In genomic region chr9:130995399-130995941, GRCh38 we compare ENCODE assay signal across 9 cellular contexts. TPM values are rescaled to one million over a fixed set of nuclear protein-coding genes. Genes with fewer than 3 reads are reported as not detected.
DNase-seq lines count a peak whose midpoint lies in the region; ATAC-seq, FAIRE-seq and TF ChIP-seq lines count a peak whose summit lies in the region.
"Had no signal": no experiment of that assay in that cellular context is flagged by ENCODE, and none has a peak within 500 bp of the region (broad histone marks: within the 10 kb centered on the region; RNA-seq: fewer than 3 reads in every experiment).

No MANE protein-coding gene starts in this region.

- H3K4me3 Mint-ChIP-seq in WTC11: no peak overlapping the region

- H3K27me3 Mint-ChIP-seq in WTC11 (ENCODE audit: low read depth): peaks cover 14% of the 10 kb centered on the region

- H3K27me3 ChIP-seq in BLaER1: no peaks in the 10 kb centered on the region

- H3K27ac Mint-ChIP-seq in WTC11: peak overlapping the region; percentile 40; the same call in 1 of the 2 replicates

- H3K27ac ChIP-seq in BLaER1: no peak overlapping the region

- H3K4me1 Mint-ChIP-seq in WTC11: peaks cover 20% of the 10 kb centered on the region

- H3K9me3 Mint-ChIP-seq in WTC11: no peaks in the 10 kb centered on the region

- TF ChIP-seq CTCF in WTC11 (IDR thresholded peaks at IDR 0.05) (no peak), D721Med (IDR thresholded peaks at IDR 0.05; ENCODE audit: insufficient read depth, missing control alignments) (no peak)

- H3K4me2 ChIP-seq in BLaER1: peak overlapping the region; percentile 52

- H3K4me3 ChIP-seq in BLaER1: no peak overlapping the region
- no peak overlapping the region for H3K4me3 ChIP-seq in Jurkat, Clone E6-1 (ENCODE audit: low read length)

- no peak overlapping the region for H3K9ac ChIP-seq in BLaER1

- peak; percentile 54 for DNase-seq in Jurkat, Clone E6-1 (ENCODE audit: low read depth, low spot score)
- DNase-seq in WTC11 (ENCODE audit: low spot score): no peak
- peak; percentile 72 for DNase-seq in kidney tubule cell (ENCODE audit: low spot score)
- DNase-seq in mesenteric fat pad (ENCODE audit: low spot score): no peak
- DNase-seq in D721Med (ENCODE audit: insufficient read length, low spot score): no peak
- DNase-seq in iPS-NIHi7 (ENCODE audit: extremely low spot score): no peak
- DNase-seq: SHP77 treated with DMSO at 0.1 percent for 48 hours had no signal

- H3K9me3 ChIP-seq in BLaER1: no peaks in the 10 kb centered on the region

- H3K36me3 Mint-ChIP-seq in WTC11: no peaks in the 10 kb centered on the region

- ATAC-seq in WTC11: peak; percentile 27
- ATAC-seq in HG02981 (IDR thresholded peaks at IDR 0.05; ENCODE audit: unreplicated experiment): no peak

- H3K4me1 ChIP-seq in BLaER1: peaks cover 14% of the 10 kb centered on the region

- FAIRE-seq in D721Med (lab: Jason Lieb, UNC): no peak

- no peaks in the 10 kb centered on the region for H4K20me1 ChIP-seq in BLaER1

- CTCF ChIA-PET in WTC11 (lab: Charles Lee): interaction anchor here (0.6 to 1.2 kb wide), 3 partner anchors 15 to 129 kb away, joined by 3 to 4 read pairs (median 3); no protein-coding TSS in a partner anchor

- H3K36me3 ChIP-seq in BLaER1: no peaks in the 10 kb centered on the region

- POLR2A ChIA-PET in WTC11 (lab: Charles Lee): no interaction called here

TF ChIP-seq in WTC11, 78 proteins besides CTCF, POLR2A, EP300 and RAD21:
- TF ChIP-seq JAZF1 (CRISPR knock-in tag; IDR thresholded peaks at IDR 0.05) (no peak), STAT6 (CRISPR knock-in tag; conservative IDR thresholded peaks at IDR 0.05; ENCODE audit: low read depth) (no peak), RELA (CRISPR knock-in tag; IDR thresholded peaks at IDR 0.05; ENCODE audit: borderline replicate concordance) (no peak), GRHL2 (CRISPR knock-in tag; IDR thresholded peaks at IDR 0.05; ENCODE audit: insufficient replicate concordance, severe bottlenecking) (no peak)
- TF ChIP-seq, protein P1, sequence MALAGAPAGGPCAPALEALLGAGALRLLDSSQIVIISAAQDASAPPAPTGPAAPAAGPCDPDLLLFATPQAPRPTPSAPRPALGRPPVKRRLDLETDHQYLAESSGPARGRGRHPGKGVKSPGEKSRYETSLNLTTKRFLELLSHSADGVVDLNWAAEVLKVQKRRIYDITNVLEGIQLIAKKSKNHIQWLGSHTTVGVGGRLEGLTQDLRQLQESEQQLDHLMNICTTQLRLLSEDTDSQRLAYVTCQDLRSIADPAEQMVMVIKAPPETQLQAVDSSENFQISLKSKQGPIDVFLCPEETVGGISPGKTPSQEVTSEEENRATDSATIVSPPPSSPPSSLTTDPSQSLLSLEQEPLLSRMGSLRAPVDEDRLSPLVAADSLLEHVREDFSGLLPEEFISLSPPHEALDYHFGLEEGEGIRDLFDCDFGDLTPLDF (CRISPR knock-in tag; IDR thresholded peaks at IDR 0.05): no peak
TF ChIP-seq in WTC11: peak in this region for 0.

RNA-seq across cellular contexts. Expression of gene LAMC3, which starts 13.5 kb away (rescaled TPM):
- polyA plus RNA-seq in Jurkat, Clone E6-1 (2012; ENCODE audit: insufficient read depth, insufficient read length): not detected
- total RNA-seq in WTC11 (2021) (35.9 to 50.9 TPM (median 36.0 TPM) in 3 replicates), mesenteric fat pad (4.8 TPM)

RNA-seq across cellular contexts. Expression of gene FIBCD1, which starts 56.4 kb away (rescaled TPM):
- polyA plus RNA-seq in Jurkat, Clone E6-1 (2012; ENCODE audit: insufficient read depth, insufficient read length): 16.7 TPM
- total RNA-seq in WTC11 (2021) (6.6 to 9.1 TPM (median 8.8 TPM) in 3 replicates), mesenteric fat pad (not detected)

Comparison
In these comparisons a context has a peak if more than half of its experiments do, and no peak if none do; other contexts are left out.
1. DNase-seq: peak in Jurkat, Clone E6-1 (single experiment) and kidney tubule cell (single experiment); none in WTC11 (single experiment), mesenteric fat pad (single experiment), D721Med (single experiment) and iPS-NIHi7 (single experiment).